ENCODE assay signal across 1 cellular context in genomic region chr19:32917612-32917996, GRCh38.
TF ChIP-seq lines count a peak whose summit lies in the region.

No MANE protein-coding gene starts in this region.

TF ChIP-seq in H1, 55 proteins besides CTCF, POLR2A, EP300 and RAD21:
- TF ChIP-seq, protein P1, sequence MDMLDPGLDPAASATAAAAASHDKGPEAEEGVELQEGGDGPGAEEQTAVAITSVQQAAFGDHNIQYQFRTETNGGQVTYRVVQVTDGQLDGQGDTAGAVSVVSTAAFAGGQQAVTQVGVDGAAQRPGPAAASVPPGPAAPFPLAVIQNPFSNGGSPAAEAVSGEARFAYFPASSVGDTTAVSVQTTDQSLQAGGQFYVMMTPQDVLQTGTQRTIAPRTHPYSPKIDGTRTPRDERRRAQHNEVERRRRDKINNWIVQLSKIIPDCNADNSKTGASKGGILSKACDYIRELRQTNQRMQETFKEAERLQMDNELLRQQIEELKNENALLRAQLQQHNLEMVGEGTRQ (IDR thresholded peaks at IDR 0.05; ENCODE audit: low read length), result no peak
- TF ChIP-seq BRCA1 (IDR thresholded peaks at IDR 0.05; ENCODE audit: low read depth, low read length), result no peak
